13 cellular contexts compared by ENCODE assay signal in the genomic region with DNA sequence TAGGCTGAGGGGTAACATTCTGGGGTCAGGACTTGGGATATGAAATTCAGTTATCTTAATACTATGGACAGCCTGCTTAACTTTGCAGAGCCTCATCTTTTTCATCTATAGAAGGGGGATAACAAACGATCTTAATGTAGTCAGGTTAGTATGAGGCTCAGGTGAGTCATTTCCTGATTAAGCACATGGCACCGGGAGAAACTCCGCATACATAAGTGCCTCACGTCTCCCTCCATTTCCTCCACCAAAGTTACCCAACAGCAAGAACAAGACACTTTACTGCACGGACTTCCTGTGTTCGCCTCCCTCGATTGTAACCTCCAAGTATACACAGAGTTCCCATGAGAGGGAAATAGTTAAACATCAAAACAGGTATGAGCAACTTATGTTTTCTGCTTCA.
DNase-seq lines count a peak whose midpoint lies in the region; ATAC-seq, FAIRE-seq and TF ChIP-seq lines count a peak whose summit lies in the region.
"Had no signal": no experiment of that assay in that cellular context is flagged by ENCODE, and none has a peak within 500 bp of the region (broad histone marks: within the 10 kb centered on the region; RNA-seq: fewer than 3 reads in every experiment).

No MANE protein-coding gene starts in this region.

- no peak overlapping the region for H3K4me2 ChIP-seq in keratinocyte (ENCODE audit: control insufficient read depth, extremely low read depth, insufficient read depth, low read depth, low read length)

- H3K36me3 ChIP-seq in keratinocyte (ENCODE audit: control insufficient read depth in 2 of 2, extremely low read depth in 1 of 2, insufficient read depth in 2 of 2, low read length in 2 of 2) = no peaks in the 10 kb centered on the region

- H3K9ac ChIP-seq in keratinocyte (ENCODE audit: control insufficient read depth, extremely low read depth, insufficient read depth, low read length) = no peak overlapping the region

- H3K27me3 ChIP-seq in keratinocyte (ENCODE audit: control insufficient read depth, extremely low read depth, insufficient read depth, low read length) = no peaks in the 10 kb centered on the region

- no peaks in the 10 kb centered on the region for H3K36me3 Mint-ChIP-seq in activated T-helper 1 cell treated with anti-CD3 and anti-CD28 coated beads, Interleukin-12 subunit alpha, Interleukin-12 subunit beta, Interleukin-2, Interleukin-4 antibody, amounts not matched to agents 30 ng/mL and 10 ng/mL and 1 ng/mL, durations not matched to agents 14 hours and 24 hours and 36 hours (ENCODE audit: low read depth)
- H3K36me3 Mint-ChIP-seq: CD8-positive, alpha-beta memory T cell had no signal

- ATAC-seq in HG02973 (IDR thresholded peaks at IDR 0.05; ENCODE audit: unreplicated experiment) (no peak), HG02610 (IDR thresholded peaks at IDR 0.05; ENCODE audit: unreplicated experiment) (no peak), GM18867 (IDR thresholded peaks at IDR 0.05; ENCODE audit: unreplicated experiment) (no peak)
- ATAC-seq: natural killer cell treated with Interleukin-12 subunit alpha and Interleukin-12 subunit beta and Interleukin-15 and Interleukin-18, amount 100 ng/mL, for 72 hours; sciatic nerve had no signal

- TF ChIP-seq CTCF in GM12865 (IDR thresholded peaks at IDR 0.05; ENCODE audit: insufficient read depth, low read depth, low read length, missing control alignments) (no peak), keratinocyte (optimal IDR thresholded peaks at IDR 0.05 in 1 of 3, IDR thresholded peaks at IDR 0.05 in 1 of 3, conservative IDR thresholded peaks at IDR 0.05 in 1 of 3; ENCODE audit: extremely low read depth in 1 of 3, insufficient read depth in 2 of 3, low read length in 3 of 3) (no peak)

- no peaks in the 10 kb centered on the region for H3K79me2 ChIP-seq in keratinocyte (ENCODE audit: control insufficient read depth, insufficient read depth, low read length)

- peak overlapping the region; percentile 13 for H3K27ac Mint-ChIP-seq in activated T-helper 1 cell treated with anti-CD3 and anti-CD28 coated beads, Interleukin-12 subunit alpha, Interleukin-12 subunit beta, Interleukin-2, Interleukin-4 antibody, amounts not matched to agents 30 ng/mL and 10 ng/mL and 1 ng/mL, durations not matched to agents 14 hours and 24 hours and 36 hours
- H3K27ac Mint-ChIP-seq: CD8-positive, alpha-beta memory T cell; natural killer cell treated with Interleukin-12 subunit alpha and Interleukin-12 subunit beta and Interleukin-15 and Interleukin-18, amount 100 ng/mL, for 72 hours had no signal

- H3K4me3 ChIP-seq in GM12865 (ENCODE audit: low read depth, low read length) (no peak overlapping the region), keratinocyte (ENCODE audit: control insufficient read depth in 2 of 3, extremely low read depth in 1 of 3, insufficient read depth in 2 of 3, low read depth in 1 of 3, low read length in 3 of 3) (no peak overlapping the region)

- peaks cover 2% of the 10 kb centered on the region for H3K9me3 ChIP-seq in keratinocyte (ENCODE audit: control insufficient read depth, low read depth, low read length)

- no peaks in the 10 kb centered on the region for H3K9me1 ChIP-seq in keratinocyte (ENCODE audit: control insufficient read depth, extremely low read depth, insufficient read depth, low read length)

- H4K20me1 ChIP-seq in keratinocyte (ENCODE audit: control insufficient read depth, extremely low read depth, insufficient read depth, low read length) = no peaks in the 10 kb centered on the region

- intact Hi-C loops in activated T-helper 1 cell treated with anti-CD3 and anti-CD28 coated beads, Interleukin-12 subunit alpha, Interleukin-12 subunit beta, Interleukin-2, Interleukin-4 antibody, amounts not matched to agents 30 ng/mL and 10 ng/mL and 1 ng/mL, durations not matched to agents 14 hours and 24 hours and 36 hours (cut with micrococcal nuclease) = no loop called here

- H2AFZ ChIP-seq in keratinocyte (ENCODE audit: control insufficient read depth, low read length) = no peak overlapping the region

- H3K4me1 Mint-ChIP-seq in activated T-helper 1 cell treated with anti-CD3 and anti-CD28 coated beads, Interleukin-12 subunit alpha, Interleukin-12 subunit beta, Interleukin-2, Interleukin-4 antibody, amounts not matched to agents 30 ng/mL and 10 ng/mL and 1 ng/mL, durations not matched to agents 14 hours and 24 hours and 36 hours (ENCODE audit: low read depth) = peaks cover 15% of the 10 kb centered on the region

- no peak overlapping the region for H3K4me3 Mint-ChIP-seq in activated T-helper 1 cell treated with anti-CD3 and anti-CD28 coated beads, Interleukin-12 subunit alpha, Interleukin-12 subunit beta, Interleukin-2, Interleukin-4 antibody, amounts not matched to agents 30 ng/mL and 10 ng/mL and 1 ng/mL, durations not matched to agents 14 hours and 24 hours and 36 hours
- H3K4me3 Mint-ChIP-seq: CD8-positive, alpha-beta memory T cell; central memory CD8-positive, alpha-beta T cell; natural killer cell treated with Interleukin-12 subunit alpha and Interleukin-12 subunit beta and Interleukin-15 and Interleukin-18, amount 100 ng/mL, for 72 hours had no signal

- H3K4me1 ChIP-seq in keratinocyte (ENCODE audit: control insufficient read depth, extremely low read depth, insufficient read depth, low read length) = peaks cover 22% of the 10 kb centered on the region

- dilution Hi-C loops in keratinocyte (cut with MboI; ENCODE audit: extremely low pct_ligation_motif_present, low sequenced_read_pairs) = no loop called here

- peaks cover 9% of the 10 kb centered on the region for H3K9me3 Mint-ChIP-seq in activated T-helper 1 cell treated with anti-CD3 and anti-CD28 coated beads, Interleukin-12 subunit alpha, Interleukin-12 subunit beta, Interleukin-2, Interleukin-4 antibody, amounts not matched to agents 30 ng/mL and 10 ng/mL and 1 ng/mL, durations not matched to agents 14 hours and 24 hours and 36 hours

- peaks cover 6% of the 10 kb centered on the region for H3K27me3 Mint-ChIP-seq in activated T-helper 1 cell treated with anti-CD3 and anti-CD28 coated beads, Interleukin-12 subunit alpha, Interleukin-12 subunit beta, Interleukin-2, Interleukin-4 antibody, amounts not matched to agents 30 ng/mL and 10 ng/mL and 1 ng/mL, durations not matched to agents 14 hours and 24 hours and 36 hours (ENCODE audit: insufficient read depth)

- DNase-seq in GM12865 (ENCODE audit: low read depth) (peak; percentile 23), Kasumi-1 (lab: John Stamatoyannopoulos, UW) (peak; percentile 21 to 50), keratinocyte (ENCODE audit: low read depth, low spot score) (peak; percentile 53)
- no peak for DNase-seq in activated T-helper 1 cell treated with anti-CD3 and anti-CD28 coated beads, Interleukin-12 subunit alpha, Interleukin-12 subunit beta, Interleukin-2, Interleukin-4 antibody, amounts not matched to agents 30 ng/mL and 10 ng/mL and 1 ng/mL, durations not matched to agents 14 hours and 24 hours and 36 hours (ENCODE audit: low spot score)
- DNase-seq: CD8-positive, alpha-beta memory T cell; islet precursor cell; NCI-H524 had no signal

- H3K27ac ChIP-seq in keratinocyte (ENCODE audit: control insufficient read depth, insufficient read depth, low read length) = peak overlapping the region; percentile 5

- peak; percentile 93 for FAIRE-seq in keratinocyte (lab: Jason Lieb, UNC)
